Comparison of ENCODE assay signal across 8 cellular contexts in the genomic region with DNA sequence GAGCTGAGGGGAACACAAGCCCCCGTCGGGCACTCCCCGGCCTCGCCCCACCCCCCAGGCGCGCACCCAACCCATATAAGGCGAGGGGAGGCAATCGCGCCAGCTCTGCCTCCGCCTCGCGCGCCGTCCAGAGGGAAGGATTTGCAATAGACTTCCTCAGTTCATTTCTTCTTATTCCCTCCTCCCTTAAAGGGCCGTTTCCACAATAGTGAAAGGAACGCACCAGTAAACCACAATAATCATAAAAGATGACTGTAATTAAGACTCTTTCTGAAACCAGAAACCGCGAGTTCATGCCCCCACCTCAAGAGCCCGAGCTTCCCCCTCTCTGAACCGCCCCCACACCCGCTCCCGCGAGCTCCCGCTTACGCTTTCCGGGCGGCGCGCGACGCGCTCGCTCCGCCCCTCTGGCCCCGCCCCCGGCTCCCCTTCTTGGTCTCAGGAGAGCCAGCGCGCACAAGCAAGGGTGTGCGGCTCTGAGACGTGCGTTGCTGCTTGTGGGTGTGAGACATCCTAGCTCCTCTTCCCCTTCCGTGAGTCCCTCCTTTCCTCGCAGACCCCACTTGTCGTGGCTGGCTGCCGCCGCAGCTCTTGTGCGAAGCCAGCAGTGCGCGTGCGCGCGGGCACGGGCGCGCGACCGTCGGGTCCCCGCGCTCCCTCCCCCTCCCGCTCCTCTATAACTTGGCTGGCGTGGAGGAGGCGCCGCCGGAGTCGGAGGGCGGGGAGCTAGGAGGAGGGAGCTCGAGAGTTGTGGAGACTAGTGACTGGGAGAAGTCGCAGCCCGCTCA. TPM values are rescaled to one million over a fixed set of nuclear protein-coding genes. Genes with fewer than 3 reads are reported as not detected.
A peak's percentile ranks its signal among the peaks of the same experiment; 100 is the strongest.
DNase-seq lines count a peak whose midpoint lies in the region; ATAC-seq and TF ChIP-seq lines count a peak whose summit lies in the region.

A gene with protein sequence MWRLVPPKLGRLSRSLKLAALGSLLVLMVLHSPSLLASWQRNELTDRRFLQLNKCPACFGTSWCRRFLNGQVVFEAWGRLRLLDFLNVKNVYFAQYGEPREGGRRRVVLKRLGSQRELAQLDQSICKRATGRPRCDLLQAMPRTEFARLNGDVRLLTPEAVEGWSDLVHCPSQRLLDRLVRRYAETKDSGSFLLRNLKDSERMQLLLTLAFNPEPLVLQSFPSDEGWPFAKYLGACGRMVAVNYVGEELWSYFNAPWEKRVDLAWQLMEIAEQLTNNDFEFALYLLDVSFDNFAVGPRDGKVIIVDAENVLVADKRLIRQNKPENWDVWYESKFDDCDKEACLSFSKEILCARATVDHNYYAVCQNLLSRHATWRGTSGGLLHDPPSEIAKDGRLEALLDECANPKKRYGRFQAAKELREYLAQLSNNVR (plus strand): TSS at position 457 of the 788 bp plus-strand sequence. CDS start 510 bp downstream, outside the sequence.

- H3K27me3 ChIP-seq in trophoblast cell (ENCODE audit: insufficient read depth, low read length) (no peaks in the 10 kb centered on the region), tibial nerve (no peaks in the 10 kb centered on the region)

- H4K91ac ChIP-seq in trophoblast cell (ENCODE audit: low read depth, low read length) = peak within 1 kb of the TSS; percentile 92

- TF ChIP-seq CTCF in GM13977 (IDR thresholded peaks at IDR 0.05; ENCODE audit: extremely low read depth, insufficient read depth, missing control alignments) (no peak), tibial nerve (IDR thresholded peaks at IDR 0.05) (peak in 1 of 5 experiments; percentile 10)

- peak within 1 kb of the TSS; percentile 77 for H3K4ac ChIP-seq in trophoblast cell (ENCODE audit: low read depth, low read length)

- peak within 1 kb of the TSS; percentile 70 for H2BK12ac ChIP-seq in trophoblast cell (ENCODE audit: low read length)

- H4K12ac ChIP-seq in trophoblast cell (ENCODE audit: low read depth, low read length) = peak within 1 kb of the TSS; percentile 96

- H3K27me3 Mint-ChIP-seq in T-cell = peaks cover 0 to 7% of the 10 kb centered on the region in 2 donors

- peaks cover 24% of the 10 kb centered on the region for H3K79me1 ChIP-seq in trophoblast cell (ENCODE audit: low read length)

- H3K9me3 ChIP-seq in trophoblast cell (ENCODE audit: insufficient read depth, low read depth, low read length) (no peaks in the 10 kb centered on the region), tibial nerve (no peaks in the 10 kb centered on the region)

- intact Hi-C loops in cardiac septum (cut with DNase I) = loop anchor here (10.0 kb wide), 1 partner anchor 803 kb away; no protein-coding TSS in a partner anchor

- peak within 1 kb of the TSS; percentile 99 for H3K18ac ChIP-seq in trophoblast cell (ENCODE audit: low read length)

- H4K8ac ChIP-seq in trophoblast cell (ENCODE audit: low read depth, low read length) = peak within 1 kb of the TSS; percentile 97

- WGBS in adipose tissue, 3 donors = 0 to 1% (median 0%) methylated on average over 63 to 70 of the region's 70 CpGs
- no CpG with 5 or more reads among the region's 70 CpGs for whole genome bisulfite sequencing in trophoblast cell (ENCODE audit: extremely low coverage, insufficient coverage, insufficient read length)
- 0 to 1% methylated on average over 60 to 69 of the region's 70 CpGs for WGBS in tibial nerve, 2 donors

- peak within 1 kb of the TSS; percentile 99 to 100 (median 100) for H3K4me3 Mint-ChIP-seq in T-cell

- H3K79me2 ChIP-seq in trophoblast cell (ENCODE audit: control insufficient read depth, insufficient read depth, low read length, poor library complexity) = peaks cover 16% of the 10 kb centered on the region

- no peak within 1 kb of the TSS for H3K23ac ChIP-seq in trophoblast cell (ENCODE audit: low read length)

- ATAC-seq in HG02870 (IDR thresholded peaks at IDR 0.05; ENCODE audit: unreplicated experiment) (peak; percentile 51), T-cell (replicated peaks in 1 of 4) (peak; percentile 69 to 79 (median 72))

- peak; percentile 91 to 94 for TF ChIP-seq POLR2A in tibial nerve (IDR thresholded peaks at IDR 0.05)

- H2BK120ac ChIP-seq in trophoblast cell (ENCODE audit: insufficient read depth, low read length, poor library complexity) = peak within 1 kb of the TSS; percentile 93

- POLR2A ChIA-PET in T-cell (lab: Charles Lee) = interaction anchor here (0.6 to 1.5 kb wide), 18 partner anchors 8 to 1427 kb away, joined by 3 to 9 read pairs (median 3); a partner anchor contains a TSS

- H3K4me3 ChIP-seq in trophoblast cell (ENCODE audit: low read depth, low read length) (peak within 1 kb of the TSS; percentile 82), tibial nerve (peak within 1 kb of the TSS; percentile 69 to 98 (median 88))

- in situ Hi-C loops in GM13977 (cut with MboI; ENCODE audit: low pct_unique_long_range_greater_than_20kb, low sequenced_read_pairs, unreplicated experiment) = no loop called here

- CTCF ChIA-PET in T-cell (lab: Charles Lee) = interaction anchor here (0.6 to 2.8 kb wide), 20 partner anchors 8 to 1544 kb away, joined by 3 to 16 read pairs (median 4); a partner anchor contains a TSS

- H3K27ac Mint-ChIP-seq in T-cell = peak within 1 kb of the TSS; percentile 94 to 99

- no peak within 1 kb of the TSS for H2AK5ac ChIP-seq in trophoblast cell (ENCODE audit: low read length)

- H3K14ac ChIP-seq in trophoblast cell (ENCODE audit: low read length) = peak within 1 kb of the TSS; percentile 97

- H3K36me3 Mint-ChIP-seq in T-cell = no peaks in the 10 kb centered on the region

- H3K36me3 ChIP-seq in trophoblast cell (ENCODE audit: control insufficient read depth in 1 of 2, insufficient read depth in 2 of 2, low read length in 2 of 2) (no peaks in the 10 kb centered on the region), tibial nerve (no peaks in the 10 kb centered on the region)

- peak within 1 kb of the TSS; percentile 90 for H3K9ac ChIP-seq in trophoblast cell (ENCODE audit: low read length)

- H3K27ac ChIP-seq in adipose tissue (ENCODE audit: low read depth, low read length) (peak within 1 kb of the TSS; percentile 57), trophoblast cell (ENCODE audit: low read depth, low read length) (peak within 1 kb of the TSS; percentile 98), tibial nerve (peak within 1 kb of the TSS; percentile 94 to 100 (median 96))

- H2BK5ac ChIP-seq in trophoblast cell (ENCODE audit: low read depth, low read length, poor library complexity) = peak within 1 kb of the TSS; percentile 97

- H3K4me1 ChIP-seq in trophoblast cell (ENCODE audit: control insufficient read depth in 1 of 2, insufficient read depth in 2 of 2, low read length in 2 of 2) (no peaks in the 10 kb centered on the region), tibial nerve (peaks cover 0 to 31% (median 8%) of the 10 kb centered on the region in 4 donors)

- DNase-seq in GM13977 (ENCODE audit: low spot score) = peak; percentile 92
- peak; percentile 100 for DNase-seq in NCI-H146 (lab: John Stamatoyannopoulos, UW)
- DNase-seq in T-cell = peak; percentile 88 to 95 (median 92)
- peak; percentile 97 for DNase-seq in cardiac septum (ENCODE audit: low spot score)
- DNase-seq in trophoblast cell = peak; percentile 51 to 63
- peak; percentile 94 to 95 for DNase-seq in tibial nerve (ENCODE audit: low spot score in 2 of 2)

- peaks cover 25 to 37% (median 29%) of the 10 kb centered on the region in 3 donors for H3K4me1 Mint-ChIP-seq in T-cell

- peak within 1 kb of the TSS; percentile 81 for H3K4me2 ChIP-seq in trophoblast cell (ENCODE audit: low read length)

- TF ChIP-seq EP300 in tibial nerve (IDR thresholded peaks at IDR 0.05) = peak; percentile 42 to 97

- H2AFZ ChIP-seq in trophoblast cell (ENCODE audit: insufficient read depth, low read length, poor library complexity) = peak within 1 kb of the TSS; percentile 85

- no peaks in the 10 kb centered on the region for H3K9me3 Mint-ChIP-seq in T-cell

RNA-seq across cellular contexts. Expression of the gene that starts here (rescaled TPM):
- 10 to 100 TPM; 15.7 to 23.1 (median 19.3) TPM for total RNA-seq in T-cell
- polyA plus RNA-seq in adipose tissue = 1 to 10 TPM; 2.2 to 5.3 (median 4.0) TPM
- 9.4 TPM for total RNA-seq in cardiac septum
- polyA plus RNA-seq in trophoblast cell (2013) = 11.2 and 11.6 TPM in 2 replicates
- 10 to 100 TPM; 24.7 to 42.2 (median 34.2) TPM for total RNA-seq in tibial nerve

Comparison
In these comparisons a context has a peak if more than half of its experiments do, and no peak if none do; other contexts are left out.
1. Peak in every context shown above with its lines: DNase-seq, ATAC-seq, H3K4me3 ChIP-seq and H3K27ac ChIP-seq.